ENCODE assay signal across 10 cellular contexts in genomic region chr16:20886-21285, GRCh38. TPM values are rescaled to one million over a fixed set of nuclear protein-coding genes. Genes with fewer than 3 reads are reported as not detected.
DNase-seq lines count a peak whose midpoint lies in the region; ATAC-seq and TF ChIP-seq lines count a peak whose summit lies in the region.
"Not testable (repeated sequence)": the region's sequence is repeated elsewhere in the genome, so short reads cannot be mapped to it uniquely, and the experiment has no call there.
"Had no signal": no experiment of that assay in that cellular context is flagged by ENCODE, and none has a peak within 500 bp of the region (broad histone marks: within the 10 kb centered on the region; RNA-seq: fewer than 3 reads in every experiment).

No MANE protein-coding gene starts in this region.

- H3K27me3 ChIP-seq in lower lobe of right lung (ENCODE audit: low read depth); sigmoid colon: not testable (repeated sequence)

- WGBS in sigmoid colon, 2 donors = 90 to 92% methylated on average over 12 of the region's 12 CpGs

- POLR2A ChIA-PET in HEK293 (lab: Yijun Ruan, JAX) = not testable (repeated sequence)

- not testable (repeated sequence) for H3K4me1 ChIP-seq in HEK293 (ENCODE audit: control insufficient read depth, insufficient read depth, low read length); lower lobe of right lung; sigmoid colon

- not testable (repeated sequence) for H3K9me3 Mint-ChIP-seq in natural killer cell treated with Interleukin-12 subunit alpha and Interleukin-12 subunit beta and Interleukin-15 and Interleukin-18, amount 100 ng/mL, for 72 hours; osteocyte (ENCODE audit: unreplicated experiment)

- CTCF ChIA-PET in HEK293 (lab: Yijun Ruan, JAX) = not testable (repeated sequence)

- not testable (repeated sequence) for H3K36me3 Mint-ChIP-seq in natural killer cell treated with Interleukin-12 subunit alpha and Interleukin-12 subunit beta and Interleukin-15 and Interleukin-18, amount 100 ng/mL, for 72 hours; osteocyte (ENCODE audit: unreplicated experiment)

- H3K27ac Mint-ChIP-seq in natural killer cell treated with Interleukin-12 subunit alpha and Interleukin-12 subunit beta and Interleukin-15 and Interleukin-18, amount 100 ng/mL, for 72 hours; osteocyte (ENCODE audit: unreplicated experiment): not testable (repeated sequence)

- TF ChIP-seq EP300 in sigmoid colon (IDR thresholded peaks at IDR 0.05) = not testable (repeated sequence)

- not testable (repeated sequence) for H3K27me3 Mint-ChIP-seq in natural killer cell treated with Interleukin-12 subunit alpha and Interleukin-12 subunit beta and Interleukin-15 and Interleukin-18, amount 100 ng/mL, for 72 hours; osteocyte (ENCODE audit: unreplicated experiment)

- not testable (repeated sequence) for H3K36me3 ChIP-seq in HEK293 (ENCODE audit: control insufficient read depth in 2 of 2, insufficient read depth in 1 of 2, low read length in 2 of 2); lower lobe of right lung; sigmoid colon

- not testable (repeated sequence) for H3K27ac ChIP-seq in HEK293 (ENCODE audit: extremely low read depth, low read depth, low read length); lower lobe of right lung; sigmoid colon

- H3K9me3 ChIP-seq in HEK293 (ENCODE audit: control insufficient read depth, insufficient read depth, low read depth, low read length); lower lobe of right lung; sigmoid colon: not testable (repeated sequence)

- DNase-seq in lower lobe of right lung (peak; percentile 13), osteocyte (ENCODE audit: extremely low spot score, unreplicated experiment) (peak; percentile 80), sigmoid colon (peak; percentile 33)
- peak; percentile 38 for DNase-seq in natural killer cell treated with Interleukin-12 subunit alpha and Interleukin-12 subunit beta and Interleukin-15 and Interleukin-18, amount 100 ng/mL, for 72 hours (ENCODE audit: low spot score)
- peak; percentile 1 for DNase-seq in stimulated activated naive CD8-positive, alpha-beta T cell treated with anti-CD3 and anti-CD28 coated beads, Interleukin-15, Interleukin-2, amounts not matched to agents 100 U/mL and 50 U/mL, for 24 hours

- H3K4me3 Mint-ChIP-seq in natural killer cell treated with Interleukin-12 subunit alpha and Interleukin-12 subunit beta and Interleukin-15 and Interleukin-18, amount 100 ng/mL, for 72 hours; osteocyte (ENCODE audit: unreplicated experiment): not testable (repeated sequence)

- not testable (repeated sequence) for H3K4me1 Mint-ChIP-seq in natural killer cell treated with Interleukin-12 subunit alpha and Interleukin-12 subunit beta and Interleukin-15 and Interleukin-18, amount 100 ng/mL, for 72 hours (ENCODE audit: low read depth in 2 of 2); osteocyte (ENCODE audit: unreplicated experiment)

- not testable (repeated sequence) for H3K4me3 ChIP-seq in HEK293 (ENCODE audit: low read depth, low read length); lower lobe of right lung; sigmoid colon

- not testable (repeated sequence) for ATAC-seq in lower lobe of right lung; natural killer cell treated with Interleukin-12 subunit alpha and Interleukin-12 subunit beta and Interleukin-15 and Interleukin-18, amount 100 ng/mL, for 72 hours; stimulated activated naive CD8-positive, alpha-beta T cell treated with anti-CD3 and anti-CD28 coated beads, Interleukin-15, Interleukin-2, amounts not matched to agents 100 U/mL and 50 U/mL, for 24 hours

- intact Hi-C loops in lower lobe of right lung (cut with DNase I); sigmoid colon (cut with DNase I): not testable (repeated sequence)

- TF ChIP-seq CTCF in HEK293 (tag by site-specific recombination; IDR thresholded peaks at IDR 0.05); lower lobe of right lung (IDR thresholded peaks at IDR 0.05); osteocyte (IDR thresholded peaks at IDR 0.05); sigmoid colon (IDR thresholded peaks at IDR 0.05): not testable (repeated sequence)

- TF ChIP-seq POLR2A in sigmoid colon (IDR thresholded peaks at IDR 0.05) = not testable (repeated sequence)

TF ChIP-seq in HEK293, 187 proteins besides CTCF, POLR2A, EP300 and RAD21:
- 0 out of 2 replicates have a peak, but pooled peaks have one; percentile 5 for TF ChIP-seq ZNF560 (tag by site-specific recombination; IDR thresholded peaks at IDR 0.05; ENCODE audit: borderline replicate concordance)

RNA-seq across cellular contexts. Expression of gene POLR3K, which starts 32.5 kb away (rescaled TPM):
- total RNA-seq in lower lobe of right lung (12.1 TPM), osteocyte (9.9 and 10.3 TPM in 2 replicates), sigmoid colon (1 to 10 TPM; 1.7 to 6.4 (median 5.0) TPM)
- 10 to 100 TPM; 39.8 to 84.7 TPM for total RNA-seq in natural killer cell treated with Interleukin-12 subunit alpha and Interleukin-12 subunit beta and Interleukin-15 and Interleukin-18, amount 100 ng/mL, for 72 hours
- 10 to 100 TPM; 11.4 to 22.1 (median 11.8) TPM for polyA plus RNA-seq in sigmoid colon

RNA-seq across cellular contexts. Expression of gene SNRNP25, which starts 32.7 kb away (rescaled TPM):
- total RNA-seq in lower lobe of right lung = 18.5 TPM
- 10 to 100 TPM; 35.6 to 39.8 TPM for total RNA-seq in natural killer cell treated with Interleukin-12 subunit alpha and Interleukin-12 subunit beta and Interleukin-15 and Interleukin-18, amount 100 ng/mL, for 72 hours
- 28.6 and 30.4 TPM in 2 replicates for total RNA-seq in osteocyte
- 10 to 100 TPM; 23.0 to 36.5 (median 32.4) TPM for total RNA-seq in sigmoid colon
- polyA plus RNA-seq in sigmoid colon = 10 to 100 TPM; 26.4 to 41.7 (median 38.8) TPM

RNA-seq across cellular contexts. Expression of gene RHBDF1, which starts 51.5 kb away (rescaled TPM):
- total RNA-seq in lower lobe of right lung (35.9 TPM), osteocyte (56.8 and 57.6 TPM in 2 replicates), sigmoid colon (10 to 100 TPM; 16.8 to 42.1 (median 19.6) TPM)
- total RNA-seq in natural killer cell treated with Interleukin-12 subunit alpha and Interleukin-12 subunit beta and Interleukin-15 and Interleukin-18, amount 100 ng/mL, for 72 hours = 1 to 10 TPM in 1 of 2 donors, under 1 TPM in 1; 0.84 to 2.5 TPM
- polyA plus RNA-seq in sigmoid colon = 10 to 100 TPM in 1 of 3 donors, 1 to 10 TPM in 2; 6.0 to 22.3 (median 6.0) TPM
- total RNA-seq: CD4-positive, alpha-beta memory T cell had no signal
- polyA plus RNA-seq: CD14-positive monocyte; CD4-positive, alpha-beta memory T cell; CD4-positive, CD25-positive, alpha-beta regulatory T cell; CD8-positive, alpha-beta memory T cell had no signal

RNA-seq across cellular contexts. Expression of gene MPG, which starts 57.1 kb away (rescaled TPM):
- total RNA-seq in lower lobe of right lung (38.5 TPM), osteocyte (65.9 and 71.6 TPM in 2 replicates), sigmoid colon (100 to 1,000 TPM in 2 of 4 donors, 10 to 100 TPM in 2; 74.3 to 118 (median 100.0) TPM)
- total RNA-seq in natural killer cell treated with Interleukin-12 subunit alpha and Interleukin-12 subunit beta and Interleukin-15 and Interleukin-18, amount 100 ng/mL, for 72 hours = 10 to 100 TPM; 39.9 to 43.8 TPM
- polyA plus RNA-seq in sigmoid colon = 10 to 100 TPM; 52.2 to 72.7 (median 72.5) TPM

Comparison
In these comparisons a context has a peak if more than half of its experiments do, and no peak if none do; other contexts are left out.
1. DNase-seq: peak in every context shown above with its lines; median percentile 80 in osteocyte; 38 in natural killer cell treated with Interleukin-12 subunit alpha and Interleukin-12 subunit beta and Interleukin-15 and Interleukin-18, amount 100 ng/mL, for 72 hours; 33 in sigmoid colon; 13 in lower lobe of right lung; 1 in stimulated activated naive CD8-positive, alpha-beta T cell treated with anti-CD3 and anti-CD28 coated beads, Interleukin-15, Interleukin-2, amounts not matched to agents 100 U/mL and 50 U/mL, for 24 hours.
2. RNA of gene RHBDF1, which starts 51.5 kb away (total RNA-seq): 56.8 to 57.6 TPM in osteocyte, 35.9 TPM in lower lobe of right lung (single experiment) and 16.8 to 42.1 TPM in sigmoid colon; 0.84 to 2.5 TPM in natural killer cell treated with Interleukin-12 subunit alpha and Interleukin-12 subunit beta and Interleukin-15 and Interleukin-18, amount 100 ng/mL, for 72 hours; every median in the first group is over 4 times any median in the second.